ENCODE assay signal across 14 cellular contexts in genomic region chr6:28947831-28948270, GRCh38. TPM values are rescaled to one million over a fixed set of nuclear protein-coding genes. Genes with fewer than 3 reads are reported as not detected.
DNase-seq lines count a peak whose midpoint lies in the region; TF ChIP-seq lines count a peak whose summit lies in the region.
"Had no signal": no experiment of that assay in that cellular context is flagged by ENCODE, and none has a peak within 500 bp of the region (broad histone marks: within the 10 kb centered on the region; RNA-seq: fewer than 3 reads in every experiment).

No MANE protein-coding gene starts in this region.

- no peak for TF ChIP-seq CTCF in RWPE1 (conservative IDR thresholded peaks at IDR 0.05; ENCODE audit: low read depth)
- TF ChIP-seq CTCF in glutamatergic neuron (IDR thresholded peaks at IDR 0.05; ENCODE audit: partially characterized antibody, unreplicated experiment): no peak

- H3K27ac Mint-ChIP-seq in glutamatergic neuron (ENCODE audit: unreplicated experiment): no peak overlapping the region
- H3K27ac Mint-ChIP-seq: CD8-positive, alpha-beta T cell; endodermal cell; nephron had no signal

- H3K4me1 Mint-ChIP-seq in glutamatergic neuron (ENCODE audit: low read depth, unreplicated experiment): peaks cover 2% of the 10 kb centered on the region

- POLR2A ChIA-PET in RWPE1 (lab: Yijun Ruan, JAX; ENCODE audit: low non-redundant PET): no interaction called here

- CTCF ChIA-PET in RWPE1 (lab: Yijun Ruan, JAX): interaction anchor here (1.1 to 1.2 kb wide), 2 partner anchors 33 to 68 kb away, joined by 3 read pairs; no protein-coding TSS in a partner anchor

- no peak overlapping the region for H3K4me3 Mint-ChIP-seq in glutamatergic neuron (ENCODE audit: unreplicated experiment)
- H3K4me3 Mint-ChIP-seq: CD8-positive, alpha-beta T cell; endodermal cell; nephron had no signal

- peak; percentile 37 for DNase-seq in H4 (ENCODE audit: low spot score)
- peak; percentile 53 for DNase-seq in RWPE1 (ENCODE audit: low spot score)
- DNase-seq in epithelial cell of prostate (ENCODE audit: low read depth, low spot score): peak; percentile 73
- DNase-seq in renal cortical epithelial cell (ENCODE audit: low read depth): peak; percentile 48
- DNase-seq in DMS 273 (lab: John Stamatoyannopoulos, UW; ENCODE audit: unreplicated experiment): no peak
- no peak for DNase-seq in SIG-M5 (lab: John Stamatoyannopoulos, UW)
- no peak for DNase-seq in glutamatergic neuron
- no peak for DNase-seq in 8988T
- DNase-seq: activated gamma-delta T cell; CD8-positive, alpha-beta T cell; NCI-H1436 treated with DMSO at 0.1 percent for 48 hours had no signal

- H3K27ac ChIP-seq in RWPE1: peak overlapping the region; percentile 37
- H3K27ac ChIP-seq in epithelial cell of prostate: peak overlapping the region; percentile 80
- H3K27ac ChIP-seq: SJSA1 had no signal

- no peaks in the 10 kb centered on the region for H3K36me3 Mint-ChIP-seq in glutamatergic neuron (ENCODE audit: unreplicated experiment)
- H3K36me3 Mint-ChIP-seq: CD8-positive, alpha-beta T cell had no signal

- H3K9me3 Mint-ChIP-seq in glutamatergic neuron (ENCODE audit: unreplicated experiment): peaks cover 29% of the 10 kb centered on the region
- H3K9me3 Mint-ChIP-seq: CD8-positive, alpha-beta T cell had no signal

- peaks cover 22% of the 10 kb centered on the region for H3K27me3 Mint-ChIP-seq in glutamatergic neuron (ENCODE audit: unreplicated experiment)

RNA-seq across cellular contexts. Expression of gene TRIM27, which starts 24.1 kb away (rescaled TPM):
- total RNA-seq in H4 (2014; rRNA removed; shearing (Covaris generic)): 66.8 and 72.7 TPM in 2 replicates
- total RNA-seq in renal cortical epithelial cell (58.3 and 66.5 TPM in 2 replicates), glutamatergic neuron (ENCODE audit: unreplicated experiment) (65.2 TPM)

RNA-seq across cellular contexts. Expression of gene ZNF311, which starts 57.3 kb away (rescaled TPM):
- 1.2 and 3.0 TPM in 2 replicates for total RNA-seq in H4 (2014; rRNA removed; shearing (Covaris generic))
- total RNA-seq in renal cortical epithelial cell (1.6 and 2.1 TPM in 2 replicates), glutamatergic neuron (ENCODE audit: unreplicated experiment) (5.1 TPM)
- total RNA-seq: CD8-positive, alpha-beta T cell; SJSA1 had no signal

Comparison
In these comparisons a context has a peak if more than half of its experiments do, and no peak if none do; other contexts are left out.
1. DNase-seq: peak in H4 (single experiment), RWPE1 (single experiment), epithelial cell of prostate (single experiment) and renal cortical epithelial cell (single experiment); none in DMS 273 (single experiment), SIG-M5 (single experiment), glutamatergic neuron (single experiment) and 8988T (single experiment).